13 cellular contexts compared by ENCODE assay signal in genomic region chr2:177291701-177292100, GRCh38.
"Had no signal": no experiment of that assay in that cellular context is flagged by ENCODE, and none has a peak within 500 bp of the region (broad histone marks: within the 10 kb centered on the region; RNA-seq: fewer than 3 reads in every experiment).

No MANE protein-coding gene starts in this region.

- DNase-seq: activated CD4-positive, CD25-positive, alpha-beta regulatory T cell treated with anti-CD3 and anti-CD28 coated beads, Interleukin-2, amount 50 U/mL, for 72 hours; activated naive CD4-positive, alpha-beta T cell treated with anti-CD3 and anti-CD28 coated beads, Interleukin-2, amount 50 U/mL, for 16 hours; anterior cingulate cortex; cerebellar nuclear complex; effector memory CD8-positive, alpha-beta T cell; left ventricle myocardium superior; mesenchymal stem cell; SIG-M5; spleen; stomach had no signal

- H3K27me3 Mint-ChIP-seq: dendritic cell treated with granulocyte-macrophage colony-stimulating factor and Interleukin-4, amounts not matched to agents 40 ng/mL and 50 ng/mL, for 4 days; effector memory CD8-positive, alpha-beta T cell had no signal

- ATAC-seq: effector memory CD8-positive, alpha-beta T cell; gastroesophageal sphincter; left ventricle myocardium superior; sciatic nerve had no signal

- H3K27ac Mint-ChIP-seq: dendritic cell treated with granulocyte-macrophage colony-stimulating factor and Interleukin-4, amounts not matched to agents 40 ng/mL and 50 ng/mL, for 4 days had no signal

- H3K4me3 Mint-ChIP-seq: dendritic cell treated with granulocyte-macrophage colony-stimulating factor and Interleukin-4, amounts not matched to agents 40 ng/mL and 50 ng/mL, for 4 days had no signal

- H3K9me3 Mint-ChIP-seq: dendritic cell treated with granulocyte-macrophage colony-stimulating factor and Interleukin-4, amounts not matched to agents 40 ng/mL and 50 ng/mL, for 4 days; effector memory CD8-positive, alpha-beta T cell had no signal
